1 cellular context compared by ENCODE assay signal in the genomic region with DNA sequence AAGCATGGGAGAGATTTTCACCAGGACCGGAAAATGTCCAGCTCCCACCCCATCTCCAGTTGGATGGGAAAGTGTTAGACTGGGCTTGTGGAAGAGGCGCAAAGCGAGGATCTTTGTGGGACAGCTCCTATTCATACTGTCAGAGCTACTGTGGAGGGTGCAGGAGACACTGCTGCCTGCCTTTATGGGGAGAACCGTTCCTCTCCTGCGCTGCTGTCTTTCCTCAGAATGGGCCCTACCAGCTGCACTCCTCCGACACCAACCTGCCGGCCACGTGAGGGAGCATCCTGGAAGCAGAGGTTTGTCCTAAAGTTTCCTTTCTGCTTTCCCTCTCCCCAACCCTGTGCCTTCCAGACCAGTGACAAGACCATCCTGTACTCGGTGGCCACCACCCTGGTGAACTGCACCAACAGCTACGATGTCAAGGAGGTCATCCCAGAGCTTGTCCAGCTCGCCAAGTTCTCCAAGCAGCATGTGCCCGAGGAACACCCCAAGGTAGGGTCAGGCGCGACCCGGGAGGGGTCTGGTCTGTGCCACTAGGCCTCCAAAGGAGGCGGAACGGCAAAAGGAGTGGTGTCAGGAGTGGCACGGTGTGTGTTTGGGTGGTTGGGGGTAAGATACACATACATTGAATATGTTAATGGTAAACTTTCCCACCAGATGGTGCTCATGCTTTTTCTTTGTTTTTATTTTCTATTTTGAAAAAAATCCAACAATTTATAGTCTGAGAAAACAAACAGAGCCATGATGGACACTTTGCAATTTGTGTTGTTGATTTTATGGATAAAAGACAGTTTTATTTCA.
TF ChIP-seq lines count a peak whose summit lies in the region.

No MANE protein-coding gene starts in this region.

TF ChIP-seq in SK-N-SH treated with all-trans-retinoic acid at 6 μM for 48 hours, 23 proteins besides CTCF, POLR2A, EP300 and RAD21 (continued from another document):
- TF ChIP-seq, protein P1, sequence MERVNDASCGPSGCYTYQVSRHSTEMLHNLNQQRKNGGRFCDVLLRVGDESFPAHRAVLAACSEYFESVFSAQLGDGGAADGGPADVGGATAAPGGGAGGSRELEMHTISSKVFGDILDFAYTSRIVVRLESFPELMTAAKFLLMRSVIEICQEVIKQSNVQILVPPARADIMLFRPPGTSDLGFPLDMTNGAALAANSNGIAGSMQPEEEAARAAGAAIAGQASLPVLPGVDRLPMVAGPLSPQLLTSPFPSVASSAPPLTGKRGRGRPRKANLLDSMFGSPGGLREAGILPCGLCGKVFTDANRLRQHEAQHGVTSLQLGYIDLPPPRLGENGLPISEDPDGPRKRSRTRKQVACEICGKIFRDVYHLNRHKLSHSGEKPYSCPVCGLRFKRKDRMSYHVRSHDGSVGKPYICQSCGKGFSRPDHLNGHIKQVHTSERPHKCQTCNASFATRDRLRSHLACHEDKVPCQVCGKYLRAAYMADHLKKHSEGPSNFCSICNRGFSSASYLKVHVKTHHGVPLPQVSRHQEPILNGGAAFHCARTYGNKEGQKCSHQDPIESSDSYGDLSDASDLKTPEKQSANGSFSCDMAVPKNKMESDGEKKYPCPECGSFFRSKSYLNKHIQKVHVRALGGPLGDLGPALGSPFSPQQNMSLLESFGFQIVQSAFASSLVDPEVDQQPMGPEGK (CRISPR knock-in tag; IDR thresholded peaks at IDR 0.05; ENCODE audit: borderline replicate concordance) = no peak
- TF ChIP-seq SNAI2 (CRISPR knock-in tag; IDR thresholded peaks at IDR 0.05) = no peak
- TF ChIP-seq, protein P2, sequence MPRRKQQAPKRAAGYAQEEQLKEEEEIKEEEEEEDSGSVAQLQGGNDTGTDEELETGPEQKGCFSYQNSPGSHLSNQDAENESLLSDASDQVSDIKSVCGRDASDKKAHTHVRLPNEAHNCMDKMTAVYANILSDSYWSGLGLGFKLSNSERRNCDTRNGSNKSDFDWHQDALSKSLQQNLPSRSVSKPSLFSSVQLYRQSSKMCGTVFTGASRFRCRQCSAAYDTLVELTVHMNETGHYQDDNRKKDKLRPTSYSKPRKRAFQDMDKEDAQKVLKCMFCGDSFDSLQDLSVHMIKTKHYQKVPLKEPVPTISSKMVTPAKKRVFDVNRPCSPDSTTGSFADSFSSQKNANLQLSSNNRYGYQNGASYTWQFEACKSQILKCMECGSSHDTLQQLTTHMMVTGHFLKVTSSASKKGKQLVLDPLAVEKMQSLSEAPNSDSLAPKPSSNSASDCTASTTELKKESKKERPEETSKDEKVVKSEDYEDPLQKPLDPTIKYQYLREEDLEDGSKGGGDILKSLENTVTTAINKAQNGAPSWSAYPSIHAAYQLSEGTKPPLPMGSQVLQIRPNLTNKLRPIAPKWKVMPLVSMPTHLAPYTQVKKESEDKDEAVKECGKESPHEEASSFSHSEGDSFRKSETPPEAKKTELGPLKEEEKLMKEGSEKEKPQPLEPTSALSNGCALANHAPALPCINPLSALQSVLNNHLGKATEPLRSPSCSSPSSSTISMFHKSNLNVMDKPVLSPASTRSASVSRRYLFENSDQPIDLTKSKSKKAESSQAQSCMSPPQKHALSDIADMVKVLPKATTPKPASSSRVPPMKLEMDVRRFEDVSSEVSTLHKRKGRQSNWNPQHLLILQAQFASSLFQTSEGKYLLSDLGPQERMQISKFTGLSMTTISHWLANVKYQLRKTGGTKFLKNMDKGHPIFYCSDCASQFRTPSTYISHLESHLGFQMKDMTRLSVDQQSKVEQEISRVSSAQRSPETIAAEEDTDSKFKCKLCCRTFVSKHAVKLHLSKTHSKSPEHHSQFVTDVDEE (CRISPR knock-in tag; IDR thresholded peaks at IDR 0.05) = no peak
- no peak for TF ChIP-seq ZNF565 (CRISPR knock-in tag; conservative IDR thresholded peaks at IDR 0.05; ENCODE audit: low read depth)
- TF ChIP-seq ZNF70 (CRISPR knock-in tag; IDR thresholded peaks at IDR 0.05) = no peak
TF ChIP-seq in SK-N-SH treated with all-trans-retinoic acid at 6 μM for 48 hours: peak in this region for 0.
